Comparison of ENCODE assay signal across 8 cellular contexts in the genomic region with DNA sequence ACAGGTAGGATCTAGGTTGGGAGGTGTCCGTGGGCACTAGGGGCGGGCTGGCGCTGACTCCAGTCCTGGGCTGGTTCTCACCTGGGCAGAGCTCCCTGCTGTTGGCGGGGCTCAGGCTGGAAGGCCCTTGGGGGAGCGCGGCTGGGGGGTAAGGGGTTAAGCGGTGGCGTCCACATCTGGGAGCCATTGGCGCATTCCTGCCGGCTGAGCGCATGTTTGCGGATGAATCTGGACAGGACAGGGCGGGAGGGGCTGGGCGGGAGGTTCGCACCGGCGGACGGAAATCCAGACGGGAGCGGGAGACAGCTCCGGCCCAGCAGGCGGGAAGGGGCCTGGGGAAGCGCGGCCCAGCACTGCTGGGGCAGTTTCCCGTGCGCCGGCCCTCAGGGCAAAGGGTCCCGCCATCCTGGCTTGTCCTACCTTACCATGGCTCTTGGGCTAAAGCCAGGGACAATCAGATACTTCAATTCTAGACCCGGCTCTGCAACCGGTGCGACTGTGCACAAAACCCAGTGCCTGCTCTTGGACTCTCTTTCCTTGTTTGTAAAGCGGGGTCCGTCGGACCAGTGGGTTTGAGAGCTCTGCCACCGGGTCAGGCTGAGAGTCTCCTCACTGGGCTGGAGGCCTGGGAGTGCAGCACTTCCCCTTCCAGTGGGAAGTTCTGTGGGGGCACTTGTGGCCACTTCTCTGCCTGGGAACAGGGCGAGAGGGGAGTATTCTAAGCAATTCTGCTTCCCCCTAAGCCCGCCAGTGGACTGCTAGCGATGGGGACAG. TPM values are rescaled to one million over a fixed set of nuclear protein-coding genes. Genes with fewer than 3 reads are reported as not detected.
DNase-seq lines count a peak whose midpoint lies in the region; ATAC-seq and TF ChIP-seq lines count a peak whose summit lies in the region.

No MANE protein-coding gene starts in this region.

- no peaks in the 10 kb centered on the region for H3K9me3 Mint-ChIP-seq in activated CD4-positive, alpha-beta memory T cell treated with anti-CD3 and anti-CD28 coated beads, Interleukin-2, amount 10 ng/mL, durations not matched to agents 7 days and 5 days
- no peaks in the 10 kb centered on the region for H3K9me3 Mint-ChIP-seq in activated CD4-positive, alpha-beta memory T cell treated with anti-CD3 and anti-CD28 coated beads for 36 hours
- no peaks in the 10 kb centered on the region for H3K9me3 Mint-ChIP-seq in T-helper 1 cell treated with Interleukin-12 subunit alpha and Interleukin-12 subunit beta and Interleukin-4 antibody, amounts not matched to agents 30 μg/mL and 1 μg/mL, for 36 hours

- CTCF ChIA-PET in activated CD4-positive, alpha-beta memory T cell treated with anti-CD3 and anti-CD28 coated beads, Interleukin-2, amount 10 ng/mL, durations not matched to agents 7 days and 5 days (lab: Charles Lee): interaction anchor here (0.8 to 6.1 kb wide), 17 partner anchors 10 to 244 kb away, joined by 3 to 62 read pairs (median 6); a partner anchor contains a TSS
- CTCF ChIA-PET in activated CD4-positive, alpha-beta memory T cell treated with anti-CD3 and anti-CD28 coated beads for 36 hours (lab: Charles Lee): interaction anchor here (0.6 to 5.1 kb wide), 23 partner anchors 9 to 290 kb away, joined by 3 to 50 read pairs (median 4); a partner anchor contains a TSS

- TF ChIP-seq CTCF in foreskin keratinocyte (conservative IDR thresholded peaks at IDR 0.05): no peak

- peak overlapping the region; percentile 21 for H2BK120ac ChIP-seq in neuronal stem cell (ENCODE audit: low read depth, low read length)

- no peaks in the 10 kb centered on the region for H3K27me3 ChIP-seq in foreskin keratinocyte
- H3K27me3 ChIP-seq in neuronal stem cell (ENCODE audit: control insufficient read depth in 3 of 3, insufficient read depth in 3 of 3, low read depth in 1 of 3, low read length in 3 of 3): peaks cover 0 to 15% (median 0%) of the 10 kb centered on the region in 3 experiments

- ATAC-seq in foreskin keratinocyte: peak; percentile 4
- no peak for ATAC-seq in HG03135 (IDR thresholded peaks at IDR 0.05; ENCODE audit: unreplicated experiment)

- H3K9ac ChIP-seq in neuronal stem cell (ENCODE audit: low read depth, low read length, poor library complexity): peak overlapping the region; percentile 82

- H3K4me1 ChIP-seq in foreskin keratinocyte: peaks cover 46% of the 10 kb centered on the region
- peaks cover 23 to 33% of the 10 kb centered on the region in 2 donors for H3K4me1 ChIP-seq in neuronal stem cell (ENCODE audit: control insufficient read depth in 2 of 2, insufficient read depth in 1 of 2, low read depth in 1 of 2, low read length in 2 of 2)

- H3K4me1 Mint-ChIP-seq in activated CD4-positive, alpha-beta memory T cell treated with anti-CD3 and anti-CD28 coated beads, Interleukin-2, amount 10 ng/mL, durations not matched to agents 7 days and 5 days: peaks cover 79% of the 10 kb centered on the region
- H3K4me1 Mint-ChIP-seq in activated CD4-positive, alpha-beta memory T cell treated with anti-CD3 and anti-CD28 coated beads for 36 hours (ENCODE audit: low read depth): peaks cover 73% of the 10 kb centered on the region
- peaks cover 67% of the 10 kb centered on the region for H3K4me1 Mint-ChIP-seq in T-helper 1 cell treated with Interleukin-12 subunit alpha and Interleukin-12 subunit beta and Interleukin-4 antibody, amounts not matched to agents 30 μg/mL and 1 μg/mL, for 36 hours (ENCODE audit: low read depth)

- peak overlapping the region; percentile 90 for H3K4me3 Mint-ChIP-seq in activated CD4-positive, alpha-beta memory T cell treated with anti-CD3 and anti-CD28 coated beads, Interleukin-2, amount 10 ng/mL, durations not matched to agents 7 days and 5 days
- no peak overlapping the region for H3K4me3 Mint-ChIP-seq in activated CD4-positive, alpha-beta memory T cell treated with anti-CD3 and anti-CD28 coated beads for 36 hours
- H3K4me3 Mint-ChIP-seq in T-helper 1 cell treated with Interleukin-12 subunit alpha and Interleukin-12 subunit beta and Interleukin-4 antibody, amounts not matched to agents 30 μg/mL and 1 μg/mL, for 36 hours: peak overlapping the region; percentile 90

- H3K18ac ChIP-seq in neuronal stem cell (ENCODE audit: low read length): peak overlapping the region; percentile 96

- peaks cover 0 to 3% of the 10 kb centered on the region in 2 donors for H3K9me3 ChIP-seq in neuronal stem cell (replicated peaks in 1 of 2; ENCODE audit: control insufficient read depth in 2 of 2, insufficient read depth in 1 of 2, low read depth in 1 of 2, low read length in 2 of 2)

- H2BK12ac ChIP-seq in neuronal stem cell (ENCODE audit: low read length): peak overlapping the region; percentile 96

- peak overlapping the region; percentile 31 for H4K91ac ChIP-seq in neuronal stem cell (ENCODE audit: low read depth, low read length, poor library complexity)

- H3K4ac ChIP-seq in neuronal stem cell (ENCODE audit: low read length): no peak overlapping the region

- POLR2A ChIA-PET in activated CD4-positive, alpha-beta memory T cell treated with anti-CD3 and anti-CD28 coated beads, Interleukin-2, amount 10 ng/mL, durations not matched to agents 7 days and 5 days (lab: Charles Lee): interaction anchor here (0.9 to 12.1 kb wide), 8 partner anchors 10 to 29 kb away, joined by 3 to 129 read pairs (median 6); a partner anchor contains a TSS
- POLR2A ChIA-PET in activated CD4-positive, alpha-beta memory T cell treated with anti-CD3 and anti-CD28 coated beads for 36 hours (lab: Charles Lee): interaction anchor here (0.5 to 2.5 kb wide), 11 partner anchors 9 to 176 kb away, joined by 3 to 11 read pairs (median 4); a partner anchor contains a TSS

- peaks cover 30% of the 10 kb centered on the region for H3K36me3 Mint-ChIP-seq in activated CD4-positive, alpha-beta memory T cell treated with anti-CD3 and anti-CD28 coated beads, Interleukin-2, amount 10 ng/mL, durations not matched to agents 7 days and 5 days (ENCODE audit: low read depth)
- H3K36me3 Mint-ChIP-seq in activated CD4-positive, alpha-beta memory T cell treated with anti-CD3 and anti-CD28 coated beads for 36 hours: peaks cover 4% of the 10 kb centered on the region
- H3K36me3 Mint-ChIP-seq in T-helper 1 cell treated with Interleukin-12 subunit alpha and Interleukin-12 subunit beta and Interleukin-4 antibody, amounts not matched to agents 30 μg/mL and 1 μg/mL, for 36 hours (ENCODE audit: low read depth): peaks cover 2% of the 10 kb centered on the region

- WGBS in neuronal stem cell (ENCODE audit: extremely low coverage in 2 of 2, insufficient read length in 2 of 2, insufficient replicate concordance in 1 of 2), 2 donors: no CpG with 5 or more reads among the region's 38 CpGs

- H3K14ac ChIP-seq in neuronal stem cell (ENCODE audit: low read length): peak overlapping the region; percentile 11

- H3K36me3 ChIP-seq in neuronal stem cell (replicated peaks in 1 of 2; ENCODE audit: control insufficient read depth in 2 of 2, insufficient read depth in 2 of 2, low read length in 2 of 2): no peaks in the 10 kb centered on the region

- DNase-seq in activated CD4-positive, alpha-beta memory T cell treated with anti-CD3 and anti-CD28 coated beads, Interleukin-2, amount 10 ng/mL, durations not matched to agents 7 days and 5 days: no peak
- DNase-seq in activated CD4-positive, alpha-beta memory T cell treated with anti-CD3 and anti-CD28 coated beads for 36 hours: no peak
- DNase-seq in foreskin keratinocyte (peak; percentile 65 to 82), neuronal stem cell (ENCODE audit: low spot score) (no peak), OCI-M2 (lab: John Stamatoyannopoulos, UW; ENCODE audit: unreplicated experiment) (no peak), NCI-H1048 (lab: John Stamatoyannopoulos, UW) (no peak)

- intact Hi-C loops in activated CD4-positive, alpha-beta memory T cell treated with anti-CD3 and anti-CD28 coated beads for 36 hours (cut with micrococcal nuclease): loop anchor here (1.0 to 5.0 kb wide), 4 partner anchors 25 to 291 kb away; a partner anchor contains a TSS

- peak overlapping the region; percentile 98 for H2AK5ac ChIP-seq in neuronal stem cell (ENCODE audit: low read depth, low read length)

- H3K27me3 Mint-ChIP-seq in activated CD4-positive, alpha-beta memory T cell treated with anti-CD3 and anti-CD28 coated beads, Interleukin-2, amount 10 ng/mL, durations not matched to agents 7 days and 5 days: no peaks in the 10 kb centered on the region
- no peaks in the 10 kb centered on the region for H3K27me3 Mint-ChIP-seq in activated CD4-positive, alpha-beta memory T cell treated with anti-CD3 and anti-CD28 coated beads for 36 hours
- no peaks in the 10 kb centered on the region for H3K27me3 Mint-ChIP-seq in T-helper 1 cell treated with Interleukin-12 subunit alpha and Interleukin-12 subunit beta and Interleukin-4 antibody, amounts not matched to agents 30 μg/mL and 1 μg/mL, for 36 hours (ENCODE audit: low read depth)

- no peak overlapping the region for H3K27ac Mint-ChIP-seq in activated CD4-positive, alpha-beta memory T cell treated with anti-CD3 and anti-CD28 coated beads, Interleukin-2, amount 10 ng/mL, durations not matched to agents 7 days and 5 days
- H3K27ac Mint-ChIP-seq in activated CD4-positive, alpha-beta memory T cell treated with anti-CD3 and anti-CD28 coated beads for 36 hours: no peak overlapping the region
- H3K27ac Mint-ChIP-seq in T-helper 1 cell treated with Interleukin-12 subunit alpha and Interleukin-12 subunit beta and Interleukin-4 antibody, amounts not matched to agents 30 μg/mL and 1 μg/mL, for 36 hours: no peak overlapping the region

- H3K4me2 ChIP-seq in neuronal stem cell (ENCODE audit: insufficient read depth, low read length, poor library complexity, severe bottlenecking): peak overlapping the region; percentile 84

- H2AFZ ChIP-seq in neuronal stem cell (ENCODE audit: low read length): peak overlapping the region; percentile 88

- H3K23ac ChIP-seq in neuronal stem cell (ENCODE audit: low read depth, low read length, poor library complexity): peak overlapping the region; percentile 61

- H3K27ac ChIP-seq in foreskin keratinocyte (peak overlapping the region; percentile 81), neuronal stem cell (replicated peaks; ENCODE audit: low read length) (no peak overlapping the region)

- peak overlapping the region; percentile 17 for H4K8ac ChIP-seq in neuronal stem cell (ENCODE audit: low read depth, low read length)

- no peak overlapping the region for H2BK5ac ChIP-seq in neuronal stem cell (ENCODE audit: low read length)

- H3K79me1 ChIP-seq in neuronal stem cell (ENCODE audit: low read depth, low read length): peaks cover 2% of the 10 kb centered on the region

- peak overlapping the region; percentile 98 for H2BK15ac ChIP-seq in neuronal stem cell (ENCODE audit: low read length)

- H3K4me3 ChIP-seq in neuronal stem cell (ENCODE audit: low read length in 2 of 2): peak overlapping the region; percentile 43 to 47

RNA-seq across cellular contexts. Expression of a gene that starts 7.8 kb away (rescaled TPM):
- total RNA-seq in activated CD4-positive, alpha-beta memory T cell treated with anti-CD3 and anti-CD28 coated beads, Interleukin-2, amount 10 ng/mL, durations not matched to agents 7 days and 5 days: 10 to 100 TPM; 65.2 to 65.5 TPM
- 10 to 100 TPM; 31.2 TPM for total RNA-seq in activated CD4-positive, alpha-beta memory T cell treated with anti-CD3 and anti-CD28 coated beads for 36 hours
- total RNA-seq in foreskin keratinocyte: 26.4 and 28.4 TPM in 2 replicates
- 21.6 and 22.4 TPM in 2 replicates for polyA plus RNA-seq in foreskin keratinocyte
- 14.9 TPM for polyA plus RNA-seq in neuronal stem cell (2013, experiment 1 of 2)
- polyA plus RNA-seq in neuronal stem cell (2013, experiment 2 of 2): 15.3 TPM

RNA-seq across cellular contexts. Expression of a gene that starts 29.1 kb away (rescaled TPM):
- total RNA-seq in activated CD4-positive, alpha-beta memory T cell treated with anti-CD3 and anti-CD28 coated beads, Interleukin-2, amount 10 ng/mL, durations not matched to agents 7 days and 5 days: 10 to 100 TPM; 67.5 to 69.9 TPM
- 10 to 100 TPM; 95.6 to 95.7 TPM for total RNA-seq in activated CD4-positive, alpha-beta memory T cell treated with anti-CD3 and anti-CD28 coated beads for 36 hours
- total RNA-seq in foreskin keratinocyte: 60.7 and 68.9 TPM in 2 replicates
- polyA plus RNA-seq in foreskin keratinocyte: 31.9 and 41.0 TPM in 2 replicates
- 31.8 TPM for polyA plus RNA-seq in neuronal stem cell (2013, experiment 1 of 2)
- polyA plus RNA-seq in neuronal stem cell (2013, experiment 2 of 2): 32.6 TPM

RNA-seq across cellular contexts. Expression of a gene that starts 47.8 kb away (rescaled TPM):
- total RNA-seq in activated CD4-positive, alpha-beta memory T cell treated with anti-CD3 and anti-CD28 coated beads, Interleukin-2, amount 10 ng/mL, durations not matched to agents 7 days and 5 days: not detected
- total RNA-seq in activated CD4-positive, alpha-beta memory T cell treated with anti-CD3 and anti-CD28 coated beads for 36 hours: under 1 TPM in 1 of 2 experiments, not detected in 1; 0.27 TPM
- total RNA-seq in foreskin keratinocyte: not detected in 2 replicates
- polyA plus RNA-seq in foreskin keratinocyte: not detected in 2 replicates
- polyA plus RNA-seq in neuronal stem cell (2013, experiment 1 of 2): 0.08 TPM
- 0.07 TPM for polyA plus RNA-seq in neuronal stem cell (2013, experiment 2 of 2)

Comparison
In these comparisons a context has a peak if more than half of its experiments do, and no peak if none do; other contexts are left out.
1. DNase-seq: peak in foreskin keratinocyte (2 of 2); none in activated CD4-positive, alpha-beta memory T cell treated with anti-CD3 and anti-CD28 coated beads, Interleukin-2, amount 10 ng/mL, durations not matched to agents 7 days and 5 days (single experiment), activated CD4-positive, alpha-beta memory T cell treated with anti-CD3 and anti-CD28 coated beads for 36 hours (single experiment), neuronal stem cell (single experiment), OCI-M2 (single experiment) and NCI-H1048 (single experiment).